12 cellular contexts compared by ENCODE assay signal in genomic region chr18:54742120-54742519, GRCh38.
"Had no signal": no experiment of that assay in that cellular context is flagged by ENCODE, and none has a peak within 500 bp of the region (broad histone marks: within the 10 kb centered on the region; RNA-seq: fewer than 3 reads in every experiment).

No MANE protein-coding gene starts in this region.

- H3K9me3 ChIP-seq: body of pancreas, lower lobe of right lung, neutrophil, right atrium auricular region, transverse colon had no signal

- H3K36me3 ChIP-seq: lower lobe of right lung, neutrophil, right atrium auricular region, transverse colon had no signal

- H3K27me3 ChIP-seq: body of pancreas, right atrium auricular region, transverse colon had no signal

- H3K4me3 ChIP-seq: body of pancreas, lower lobe of right lung, right atrium auricular region, transverse colon had no signal

- DNase-seq: activated B cell treated with CpG ODN at 0.5 μM for 24 hours; activated CD4-positive, alpha-beta T cell treated with anti-CD3 and anti-CD28 coated beads, Interleukin-2, amount 10 ng/mL, durations not matched to agents 24 days and 14 days; activated CD8-positive, alpha-beta memory T cell treated with anti-CD3 and anti-CD28 coated beads for 24 hours; activated naive CD4-positive, alpha-beta T cell treated with anti-CD3 and anti-CD28 coated beads, Interleukin-2, amount 10 ng/mL, durations not matched to agents 7 days and 5 days; kidney glomerular epithelial cell; lower lobe of right lung; naive B cell; small intestine had no signal

- H3K4me1 ChIP-seq: body of pancreas, lower lobe of right lung had no signal

- H3K27ac ChIP-seq: body of pancreas, lower lobe of right lung, neutrophil, right atrium auricular region, transverse colon had no signal
